In genomic region chr12:57583008-57583831, GRCh38 we compare ENCODE assay signal across 1 cellular context.
TF ChIP-seq lines count a peak whose summit lies in the region.

No MANE protein-coding gene starts in this region.

TF ChIP-seq in GM23338, 12 proteins besides CTCF, POLR2A, EP300 and RAD21:
- TF ChIP-seq ZNF462 (CRISPR knock-in tag; IDR thresholded peaks at IDR 0.05), result no peak
- TF ChIP-seq EZH2phosphoT487 (IDR thresholded peaks at IDR 0.05; ENCODE audit: unreplicated experiment), result no peak
- TF ChIP-seq EZH2 (IDR thresholded peaks at IDR 0.05; ENCODE audit: low read depth, unreplicated experiment), result no peak
- no peak for TF ChIP-seq NANOG (IDR thresholded peaks at IDR 0.05; ENCODE audit: borderline replicate concordance)
- TF ChIP-seq REST (IDR thresholded peaks at IDR 0.05; ENCODE audit: unreplicated experiment), result no peak
- TF ChIP-seq ETS1 (IDR thresholded peaks at IDR 0.05), result no peak
- TF ChIP-seq ZNF114 (CRISPR knock-in tag; IDR thresholded peaks at IDR 0.05), result no peak
- TF ChIP-seq CREB1 (CRISPR knock-in tag; IDR thresholded peaks at IDR 0.05; ENCODE audit: low read depth), result no peak
- no peak for TF ChIP-seq ZNF331 (CRISPR knock-in tag; IDR thresholded peaks at IDR 0.05; ENCODE audit: low read depth)
- no peak for TF ChIP-seq POLR2AphosphoS5 (IDR thresholded peaks at IDR 0.05; ENCODE audit: low read depth)
- no peak for TF ChIP-seq STAT1 (IDR thresholded peaks at IDR 0.05; ENCODE audit: unreplicated experiment)
- TF ChIP-seq JUNB (IDR thresholded peaks at IDR 0.05; ENCODE audit: unreplicated experiment), result no peak
